Comparison of ENCODE assay signal across 21 cellular contexts in genomic region chr12:57247041-57247440, GRCh38. TPM values are rescaled to one million over a fixed set of nuclear protein-coding genes. Genes with fewer than 3 reads are reported as not detected.
"Had no signal": no experiment of that assay in that cellular context is flagged by ENCODE, and none has a peak within 500 bp of the region (broad histone marks: within the 10 kb centered on the region; RNA-seq: fewer than 3 reads in every experiment).

No MANE protein-coding gene starts in this region.

- H3K36me3 ChIP-seq: esophagus squamous epithelium, neural progenitor cell, right atrium auricular region, thoracic aorta, upper lobe of left lung had no signal

- H3K27ac Mint-ChIP-seq: naive thymus-derived CD4-positive, alpha-beta T cell; nephron; neural progenitor cell; stimulated activated naive B cell treated with anti-CD40 and anti-IgM and Interleukin-4, amounts not matched to agents 10 μg/mL and 1 μg/mL and 100 μg/mL, for 72 hours; stimulated activated naive CD8-positive, alpha-beta T cell treated with anti-CD3 and anti-CD28 coated beads, Interleukin-15, Interleukin-2, amounts not matched to agents 100 ng/mL and 50 ng/mL, for 24 hours had no signal

- H3K4me2 ChIP-seq: neural progenitor cell had no signal

- H3K36me3 Mint-ChIP-seq: neural progenitor cell had no signal

- H3K79me2 ChIP-seq: parathyroid adenoma had no signal

- H3K4me3 ChIP-seq: coronary artery, esophagus squamous epithelium, neural progenitor cell, right atrium auricular region, thoracic aorta, tibial nerve, upper lobe of left lung had no signal

- H3K9ac ChIP-seq: neural progenitor cell, parathyroid adenoma had no signal

- H3K9me3 ChIP-seq: esophagus squamous epithelium, right atrium auricular region, thoracic aorta, tibial nerve, upper lobe of left lung had no signal

- DNase-seq: dermis blood vessel endothelial cell; effector memory CD4-positive, alpha-beta T cell; erythroblast; esophagus squamous epithelium; foreskin melanocyte; kidney; mesenchymal stem cell; midbrain; naive thymus-derived CD4-positive, alpha-beta T cell; stimulated activated naive B cell treated with anti-CD40 and anti-IgM and Interleukin-4, amounts not matched to agents 10 μg/mL and 1 μg/mL and 100 μg/mL, for 72 hours; upper lobe of left lung had no signal

- H2AFZ ChIP-seq: neural progenitor cell, parathyroid adenoma had no signal

- H3K27ac ChIP-seq: coronary artery, esophagus squamous epithelium, neural progenitor cell, parathyroid adenoma, right atrium auricular region, thoracic aorta, tibial nerve, upper lobe of left lung had no signal

- ATAC-seq: left lobe of liver; naive thymus-derived CD4-positive, alpha-beta T cell; sciatic nerve; stimulated activated naive B cell treated with anti-CD40 and anti-IgM and Interleukin-4, amounts not matched to agents 10 μg/mL and 1 μg/mL and 100 μg/mL, for 72 hours had no signal

- H3K9me3 Mint-ChIP-seq: nephron; stimulated activated naive B cell treated with anti-CD40 and anti-IgM and Interleukin-4, amounts not matched to agents 10 μg/mL and 1 μg/mL and 100 μg/mL, for 72 hours; stimulated activated naive CD8-positive, alpha-beta T cell treated with anti-CD3 and anti-CD28 coated beads, Interleukin-15, Interleukin-2, amounts not matched to agents 100 ng/mL and 50 ng/mL, for 24 hours had no signal

- H3K4me3 Mint-ChIP-seq: naive thymus-derived CD4-positive, alpha-beta T cell; neural progenitor cell; stimulated activated naive B cell treated with anti-CD40 and anti-IgM and Interleukin-4, amounts not matched to agents 10 μg/mL and 1 μg/mL and 100 μg/mL, for 72 hours; stimulated activated naive CD8-positive, alpha-beta T cell treated with anti-CD3 and anti-CD28 coated beads, Interleukin-15, Interleukin-2, amounts not matched to agents 100 ng/mL and 50 ng/mL, for 24 hours had no signal

RNA-seq across cellular contexts. Expression of gene STAC3, which starts 3.9 kb away (rescaled TPM):
- total RNA-seq: dermis blood vessel endothelial cell had no signal
